Comparison of ENCODE assay signal across 25 cellular contexts in the genomic region with DNA sequence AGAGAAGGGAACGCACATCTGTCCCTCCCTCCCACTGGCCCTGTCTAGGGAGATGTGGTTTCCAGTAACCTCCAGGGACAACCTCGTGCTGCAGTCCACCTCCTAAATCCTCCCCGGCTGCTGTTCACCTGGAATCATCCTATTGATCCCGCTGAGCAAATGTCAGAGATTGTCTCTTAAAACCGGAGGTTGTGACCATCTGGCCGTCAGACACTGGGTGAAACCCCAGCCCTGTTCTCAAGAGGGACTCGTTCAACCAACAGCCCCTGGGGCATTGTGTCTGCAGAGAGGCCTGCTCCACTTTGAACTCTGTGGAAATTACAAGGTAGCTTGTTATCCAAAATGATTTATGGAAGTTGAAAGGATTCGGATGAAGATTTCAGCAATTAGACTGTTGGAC.
"Had no signal": no experiment of that assay in that cellular context is flagged by ENCODE, and none has a peak within 500 bp of the region (broad histone marks: within the 10 kb centered on the region; RNA-seq: fewer than 3 reads in every experiment).

No MANE protein-coding gene starts in this region.

- H3K27me3 ChIP-seq: breast epithelium, SJCRH30 had no signal

- ATAC-seq: activated T-cell treated with anti-CD3 and anti-CD28 coated beads, Interleukin-2, amount 50 U/mL, for 72 hours; Panc1; WTC11 had no signal

- H3K27ac ChIP-seq: breast epithelium, SJCRH30 had no signal

- H3K36me3 ChIP-seq: breast epithelium, SJCRH30 had no signal

- H3K9me3 ChIP-seq: breast epithelium, SJCRH30 had no signal

- H3K4me3 ChIP-seq: breast epithelium, SJCRH30 had no signal

- DNase-seq: activated CD4-positive, alpha-beta memory T cell treated with anti-CD3 and anti-CD28 coated beads for 36 hours; activated CD4-positive, alpha-beta T cell treated with anti-CD3 and anti-CD28 coated beads for 1 hour; activated CD4-positive, alpha-beta T cell treated with anti-CD3 and anti-CD28 coated beads, Interleukin-2, amount 10 ng/mL, durations not matched to agents 24 days and 14 days; activated CD8-positive, alpha-beta memory T cell treated with anti-CD3 and anti-CD28 coated beads, Interleukin-2, amount 50 U/mL, for 4 hours; activated gamma-delta T cell treated with Interleukin-2 at 50 U/mL for 16 hours; activated naive CD4-positive, alpha-beta T cell treated with anti-CD3 and anti-CD28 coated beads, Interleukin-2, amount 50 U/mL, for 16 hours; activated T-cell treated with anti-CD3 and anti-CD28 coated beads, Interleukin-2, amount 50 U/mL, for 72 hours; aorta; caudate nucleus; IMR-90; KG1; NCI-H1092; NCI-H1436; NCI-H1694 treated with DMSO at 0.1 percent for 48 hours; NCI-H2029 treated with DMSO at 0.1 percent for 48 hours; NCI-H510A treated with DMSO at 0.1 percent for 48 hours; NCI-H774; NK-92 treated with Interleukin-12 subunit alpha and Interleukin-12 subunit beta, amount 100 ng/mL, for 24 hours; OCI-M1; Right ventricle myocardium superior; RPMI8226; SJCRH30 had no signal

- H3K4me1 ChIP-seq: breast epithelium, SJCRH30 had no signal
